ENCODE assay signal across 1 cellular context in genomic region chr17:41863074-41863843, GRCh38.
A peak's percentile ranks its signal among the peaks of the same experiment; 100 is the strongest.
TF ChIP-seq lines count a peak whose summit lies in the region.

No MANE protein-coding gene starts in this region.

TF ChIP-seq in GM12878, 131 proteins besides CTCF, POLR2A, EP300 and RAD21:
- TF ChIP-seq SIX5 (IDR thresholded peaks at IDR 0.05; ENCODE audit: low read depth, low read length, severe bottlenecking) (no peak), IKZF1 (conservative IDR thresholded peaks at IDR 0.05) (peak; percentile 12; the same call in 1 of the 2 replicates), SMAD5 (IDR thresholded peaks at IDR 0.05; ENCODE audit: low read depth) (no peak), EGR1 (IDR thresholded peaks at IDR 0.05; ENCODE audit: borderline replicate concordance in 1 of 2, low read depth in 2 of 2, low read length in 2 of 2) (0 out of 3 replicates have a peak, but pooled peaks of 1 of the 2 experiments have one; percentile 4)
